In genomic region chr15:41561777-41562145, GRCh38 we compare ENCODE assay signal across 1 cellular context.
TF ChIP-seq lines count a peak whose summit lies in the region.

No MANE protein-coding gene starts in this region.

TF ChIP-seq in K562, 482 proteins besides CTCF, POLR2A, EP300 and RAD21:
- TF ChIP-seq ZNF57 (CRISPR knock-in tag; IDR thresholded peaks at IDR 0.05) (no peak), NBN (IDR thresholded peaks at IDR 0.05; ENCODE audit: low read depth) (no peak), FOXK1 (CRISPR knock-in tag; IDR thresholded peaks at IDR 0.05; ENCODE audit: borderline replicate concordance) (no peak)
TF ChIP-seq in K562: peak in this region for 0.
